Comparison of ENCODE assay signal across 7 cellular contexts in the genomic region with DNA sequence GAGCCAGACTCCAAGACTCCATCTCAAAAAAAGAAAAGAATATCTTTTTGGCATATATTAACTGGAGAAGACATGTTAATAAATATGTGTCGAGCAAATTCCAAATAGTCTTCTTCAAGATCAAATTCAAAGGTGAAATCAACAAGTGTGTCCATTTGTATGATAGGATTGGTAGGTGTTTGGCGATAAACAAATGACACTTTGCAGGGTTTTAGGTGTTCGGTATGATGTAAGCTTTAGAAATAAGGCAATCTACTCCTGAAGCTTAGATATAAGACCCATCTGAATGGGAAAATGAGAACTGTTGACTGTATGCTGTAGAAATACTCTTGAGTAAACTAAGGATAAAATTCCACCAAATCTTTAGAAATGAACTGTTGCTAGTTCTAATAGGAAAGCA.
"Had no signal": no experiment of that assay in that cellular context is flagged by ENCODE, and none has a peak within 500 bp of the region (broad histone marks: within the 10 kb centered on the region; RNA-seq: fewer than 3 reads in every experiment).

No MANE protein-coding gene starts in this region.

- H3K4me3 Mint-ChIP-seq: GM23338, H9 had no signal

- DNase-seq: H9, HCEC 1CT, IMR-90, Karpas-422, KBM-7 had no signal

- H3K4me3 ChIP-seq: GM23338 had no signal

- ATAC-seq: GM23338 had no signal

- H3K4me2 ChIP-seq: GM23338, KMS-11 had no signal

- H3K27ac Mint-ChIP-seq: GM23338, H9 had no signal

- H3K9me3 Mint-ChIP-seq: GM23338, H9 had no signal

- H3K27ac ChIP-seq: KMS-11 had no signal

- H3K9ac ChIP-seq: KMS-11 had no signal
